Comparison of ENCODE assay signal across 15 cellular contexts in genomic region chr9:108445431-108446018, GRCh38.
DNase-seq lines count a peak whose midpoint lies in the region; ATAC-seq and TF ChIP-seq lines count a peak whose summit lies in the region.
"Had no signal": no experiment of that assay in that cellular context is flagged by ENCODE, and none has a peak within 500 bp of the region (broad histone marks: within the 10 kb centered on the region; RNA-seq: fewer than 3 reads in every experiment).

No MANE protein-coding gene starts in this region.

- H4K20me1 ChIP-seq in fibroblast of lung (ENCODE audit: control insufficient read depth, extremely low read depth, insufficient read depth, low read length) = no peaks in the 10 kb centered on the region

- H3K4ac ChIP-seq in trophoblast cell (ENCODE audit: low read depth, low read length) = no peak overlapping the region

- no peak overlapping the region for H2AFZ ChIP-seq in fibroblast of lung (ENCODE audit: low read length)
- no peak overlapping the region for H2AFZ ChIP-seq in trophoblast cell (ENCODE audit: insufficient read depth, low read length, poor library complexity)

- peaks cover 2% of the 10 kb centered on the region for H3K79me1 ChIP-seq in trophoblast cell (ENCODE audit: low read length)

- ATAC-seq in GM21515 (IDR thresholded peaks at IDR 0.05; ENCODE audit: unreplicated experiment) = no peak
- ATAC-seq: K562 had no signal

- H4K8ac ChIP-seq in trophoblast cell (ENCODE audit: low read depth, low read length) = no peak overlapping the region

- H2BK12ac ChIP-seq in trophoblast cell (ENCODE audit: low read length) = no peak overlapping the region

- peaks cover 7% of the 10 kb centered on the region for H3K9me3 Mint-ChIP-seq in nephron progenitor cell

- no peak overlapping the region for H4K91ac ChIP-seq in trophoblast cell (ENCODE audit: low read depth, low read length)

- H3K27ac Mint-ChIP-seq in nephron progenitor cell = no peak overlapping the region

- peak overlapping the region; percentile 6 for H3K27ac ChIP-seq in fibroblast of lung (ENCODE audit: insufficient read depth, low read length)
- H3K27ac ChIP-seq in trophoblast cell (ENCODE audit: low read depth, low read length) = no peak overlapping the region
- H3K27ac ChIP-seq in SJCRH30 = no peak overlapping the region

- no peak overlapping the region for H3K4me3 Mint-ChIP-seq in nephron progenitor cell

- no peaks in the 10 kb centered on the region for H3K9me3 ChIP-seq in fibroblast of lung (ENCODE audit: control insufficient read depth, insufficient read depth, low read depth, low read length)
- no peaks in the 10 kb centered on the region for H3K9me3 ChIP-seq in trophoblast cell (ENCODE audit: insufficient read depth, low read depth, low read length)
- H3K9me3 ChIP-seq in SJCRH30 (replicated peaks) = no peaks in the 10 kb centered on the region

- H3K27me3 ChIP-seq in fibroblast of lung (ENCODE audit: control insufficient read depth, insufficient read depth, low read length) (no peaks in the 10 kb centered on the region), trophoblast cell (ENCODE audit: insufficient read depth, low read length) (no peaks in the 10 kb centered on the region), SJCRH30 (peaks cover 9% of the 10 kb centered on the region; the same call in 1 of the 2 replicates)

- H3K18ac ChIP-seq in trophoblast cell (ENCODE audit: low read length) = no peak overlapping the region

- H3K27me3 Mint-ChIP-seq in nephron progenitor cell (ENCODE audit: low read depth, poor library complexity) = peaks cover 10% of the 10 kb centered on the region

- H3K4me2 ChIP-seq in fibroblast of lung (ENCODE audit: extremely low read depth, insufficient read depth, low read length) = no peak overlapping the region
- H3K4me2 ChIP-seq in trophoblast cell (ENCODE audit: low read length) = no peak overlapping the region

- DNase-seq in G401 (ENCODE audit: low spot score) = peak; percentile 5
- peak; percentile 100 for DNase-seq in SW480 (ENCODE audit: low spot score)
- DNase-seq in fibroblast of lung (ENCODE audit: low read depth in 2 of 2) = no peak
- DNase-seq in trophoblast cell = no peak
- no peak for DNase-seq in nephron progenitor cell
- no peak for DNase-seq in GOT3 (lab: John Stamatoyannopoulos, UW)
- DNase-seq in SJCRH30 = no peak
- DNase-seq: activated naive CD4-positive, alpha-beta T cell treated with Interleukin-2 at 50 U/mL for 16 hours; AML-193; cerebellar nuclear complex; DND-41; NCI-H526 treated with DMSO at 0.1 percent for 48 hours; stimulated activated CD4-positive, alpha-beta T cell treated with anti-CD3 and anti-CD28 coated beads, Interleukin-4, amount 100 ng/mL, for 1 hour had no signal

- in situ Hi-C loops in G401 (cut with HindIII; ENCODE audit: low sequenced_read_pairs) = no loop called here

- peaks cover 5% of the 10 kb centered on the region for H3K4me1 Mint-ChIP-seq in nephron progenitor cell

- H3K4me3 ChIP-seq in fibroblast of lung (replicated peaks in 1 of 4; ENCODE audit: control extremely low read depth in 1 of 4, insufficient read depth in 1 of 4, low read depth in 3 of 4, low read length in 4 of 4) (no peak overlapping the region), trophoblast cell (ENCODE audit: low read depth, low read length) (no peak overlapping the region), SJCRH30 (no peak overlapping the region)
- H3K4me3 ChIP-seq: K562 had no signal

- H3K9ac ChIP-seq in fibroblast of lung (ENCODE audit: insufficient read depth, low read length) (no peak overlapping the region), trophoblast cell (ENCODE audit: low read length) (peak overlapping the region; percentile 34)

- H3K79me2 ChIP-seq in fibroblast of lung (ENCODE audit: control insufficient read depth, insufficient read depth, low read length) = no peaks in the 10 kb centered on the region
- peaks cover 2% of the 10 kb centered on the region for H3K79me2 ChIP-seq in trophoblast cell (ENCODE audit: control insufficient read depth, insufficient read depth, low read length, poor library complexity)

- H3K36me3 ChIP-seq in fibroblast of lung (ENCODE audit: control insufficient read depth, insufficient read depth, low read length) (no peaks in the 10 kb centered on the region), trophoblast cell (ENCODE audit: control insufficient read depth in 1 of 2, insufficient read depth in 2 of 2, low read length in 2 of 2) (no peaks in the 10 kb centered on the region), SJCRH30 (no peaks in the 10 kb centered on the region)

- H3K36me3 Mint-ChIP-seq in nephron progenitor cell (ENCODE audit: low read depth) = no peaks in the 10 kb centered on the region

- H4K12ac ChIP-seq in trophoblast cell (ENCODE audit: low read depth, low read length) = no peak overlapping the region

- H2AK5ac ChIP-seq in trophoblast cell (ENCODE audit: low read length) = no peak overlapping the region

- H3K23ac ChIP-seq in trophoblast cell (ENCODE audit: low read length) = no peak overlapping the region

- no CpG with 5 or more reads among the region's 8 CpGs for WGBS in trophoblast cell (ENCODE audit: extremely low coverage, insufficient coverage, insufficient read length)

- no peak overlapping the region for H2BK5ac ChIP-seq in trophoblast cell (ENCODE audit: low read depth, low read length, poor library complexity)

- no peak overlapping the region for H2BK120ac ChIP-seq in trophoblast cell (ENCODE audit: insufficient read depth, low read length, poor library complexity)

- no peak overlapping the region for H3K14ac ChIP-seq in trophoblast cell (ENCODE audit: low read length)

- H3K4me1 ChIP-seq in fibroblast of lung (ENCODE audit: control insufficient read depth, extremely low read depth, insufficient read depth, low read length) = peaks cover 15% of the 10 kb centered on the region
- peaks cover 4% of the 10 kb centered on the region in 2 experiments for H3K4me1 ChIP-seq in trophoblast cell (ENCODE audit: control insufficient read depth in 1 of 2, insufficient read depth in 2 of 2, low read length in 2 of 2)
- H3K4me1 ChIP-seq in SJCRH30 = no peaks in the 10 kb centered on the region; the same call in 1 of the 2 replicates

- TF ChIP-seq CTCF in fibroblast of lung (conservative IDR thresholded peaks at IDR 0.05 in 1 of 2, IDR thresholded peaks at IDR 0.05 in 1 of 2; ENCODE audit: low read depth in 1 of 2, low read length in 2 of 2) = no peak
- no peak for TF ChIP-seq CTCF in nephron progenitor cell (IDR thresholded peaks at IDR 0.05)

Comparison
In these comparisons a context has a peak if more than half of its experiments do, and no peak if none do; other contexts are left out.
1. DNase-seq: peak in G401 (single experiment) and SW480 (single experiment); none in fibroblast of lung (0 of 2), trophoblast cell (0 of 2), nephron progenitor cell (single experiment), GOT3 (single experiment) and SJCRH30 (0 of 2).